8 cellular contexts compared by ENCODE assay signal in genomic region chr11:95088946-95089619, GRCh38. TPM values are rescaled to one million over a fixed set of nuclear protein-coding genes. Genes with fewer than 3 reads are reported as not detected.
A peak's percentile ranks its signal among the peaks of the same experiment; 100 is the strongest.
DNase-seq lines count a peak whose midpoint lies in the region; ATAC-seq and TF ChIP-seq lines count a peak whose summit lies in the region.

No MANE protein-coding gene starts in this region.

- H3K4me3 ChIP-seq in HEK293 (ENCODE audit: low read depth, low read length) (peak overlapping the region; percentile 55), right lobe of liver (peak overlapping the region; percentile 77 to 89 (median 78))

- TF ChIP-seq CTCF in HEK293 (tag by site-specific recombination; IDR thresholded peaks at IDR 0.05) (no peak), right lobe of liver (IDR thresholded peaks at IDR 0.05) (no peak)

- H3K27me3 ChIP-seq in right lobe of liver, result no peaks in the 10 kb centered on the region

- H3K4me1 ChIP-seq in HEK293 (ENCODE audit: control insufficient read depth, insufficient read depth, low read length) (no peaks in the 10 kb centered on the region), right lobe of liver (peaks cover 0 to 6% (median 2%) of the 10 kb centered on the region in 4 donors)

- no peaks in the 10 kb centered on the region for H3K9me3 ChIP-seq in HEK293 (ENCODE audit: control insufficient read depth, insufficient read depth, low read depth, low read length)
- H3K9me3 ChIP-seq in right lobe of liver, result no peaks in the 10 kb centered on the region

- H3K36me3 ChIP-seq in HEK293 (ENCODE audit: control insufficient read depth in 2 of 2, insufficient read depth in 1 of 2, low read length in 2 of 2) (no peaks in the 10 kb centered on the region), right lobe of liver (no peaks in the 10 kb centered on the region)

- peak; percentile 43 for ATAC-seq in GM18505 (IDR thresholded peaks at IDR 0.05; ENCODE audit: unreplicated experiment)
- ATAC-seq in right lobe of liver, result peak in 3 of 4 donors; percentile 48 to 57 (median 54)

- intact Hi-C loops in right lobe of liver (cut with DNase I), result no loop called here

- DNase-seq in NOMO-1 (lab: John Stamatoyannopoulos, UW; ENCODE audit: unreplicated experiment in 2 of 2), result peak; percentile 72 to 73
- peak in 14 of 61 donors; percentile 10 to 92 (median 86) for DNase-seq in caudate nucleus (lab: John Stamatoyannopoulos, UW)
- no peak for DNase-seq in right lobe of liver
- no peak for DNase-seq in 8988T
- DNase-seq in activated gamma-delta T cell (lab: John Stamatoyannopoulos, UW), result no peak

- H3K27ac ChIP-seq in HEK293 (ENCODE audit: extremely low read depth, low read depth, low read length) (peak overlapping the region; percentile 21; the same call in 1 of the 2 replicates), caudate nucleus (ENCODE audit: low read depth, low read length) (peak overlapping the region; percentile 95), right lobe of liver (peak overlapping the region; percentile 76 to 87 (median 81)), temporal lobe (ENCODE audit: low read depth, low read length) (peak overlapping the region; percentile 96)

- CTCF ChIA-PET in HEK293 (lab: Yijun Ruan, JAX), result interaction anchor here (0.6 to 7.3 kb wide), 4 partner anchors 10 to 45 kb away, joined by 3 to 63 read pairs (median 4); partner anchors contain the start of gene SRSF8

- POLR2A ChIA-PET in HEK293 (lab: Yijun Ruan, JAX), result interaction anchor here (2.6 to 3.7 kb wide), 2 partner anchors 19 to 21 kb away, joined by 26 to 28 read pairs; partner anchors contain the start of gene SRSF8

- WGBS in right lobe of liver (ENCODE audit: insufficient coverage, low coverage, low lambda C conversion rate, missing lambda C conversion rate), result 36% methylated on average over 8 of the region's 27 CpGs

- TF ChIP-seq POLR2A in GM18505 (IDR thresholded peaks at IDR 0.05; ENCODE audit: borderline replicate concordance, extremely low read depth, insufficient read depth, insufficient read length), result no peak
- TF ChIP-seq POLR2A in right lobe of liver (IDR thresholded peaks at IDR 0.05), result no peak

TF ChIP-seq in HEK293, 187 proteins besides CTCF, POLR2A, EP300 and RAD21:
- TF ChIP-seq ZNF24 (tag by site-specific recombination; IDR thresholded peaks at IDR 0.05) (no peak), ZIC2 (tag by site-specific recombination; IDR thresholded peaks at IDR 0.05) (0 out of 2 replicates have a peak, but pooled peaks have one; percentile 7), GLIS2 (tag by site-specific recombination; IDR thresholded peaks at IDR 0.05) (no peak), ZNF610 (tag by site-specific recombination; IDR thresholded peaks at IDR 0.05; ENCODE audit: borderline replicate concordance) (no peak), ZNF488 (tag by site-specific recombination; IDR thresholded peaks at IDR 0.05) (no peak), ZXDB (tag by site-specific recombination; IDR thresholded peaks at IDR 0.05) (0 out of 2 replicates have a peak, but pooled peaks have one; percentile 13), ZNF341 (tag by site-specific recombination; IDR thresholded peaks at IDR 0.05; ENCODE audit: low read depth) (0 out of 2 replicates have a peak, but pooled peaks have one; percentile 9), ZNF776 (tag by site-specific recombination; IDR thresholded peaks at IDR 0.05; ENCODE audit: borderline replicate concordance) (no peak), KLF8 (tag by site-specific recombination; IDR thresholded peaks at IDR 0.05) (no peak), GFI1B (tag by site-specific recombination; IDR thresholded peaks at IDR 0.05) (no peak), ZNF558 (tag by site-specific recombination; IDR thresholded peaks at IDR 0.05) (no peak), SCRT2 (tag by site-specific recombination; IDR thresholded peaks at IDR 0.05) (0 out of 2 replicates have a peak, but pooled peaks have one; percentile 44), ZNF639 (tag by site-specific recombination; IDR thresholded peaks at IDR 0.05) (no peak), ZNF549 (tag by site-specific recombination; IDR thresholded peaks at IDR 0.05) (0 out of 2 replicates have a peak, but pooled peaks have one; percentile 55), ZNF555 (tag by site-specific recombination; conservative IDR thresholded peaks at IDR 0.05) (no peak), ZBTB20 (tag by site-specific recombination; IDR thresholded peaks at IDR 0.05) (peak; percentile 61), PRDM4 (tag by site-specific recombination; IDR thresholded peaks at IDR 0.05) (no peak), ZBTB21 (tag by site-specific recombination; IDR thresholded peaks at IDR 0.05) (0 out of 2 replicates have a peak, but pooled peaks have one; percentile 18), ZNF449 (tag by site-specific recombination; IDR thresholded peaks at IDR 0.05) (no peak), GLIS1 (tag by site-specific recombination; IDR thresholded peaks at IDR 0.05) (peak; percentile 33; the same call in 1 of the 2 replicates), SP3 (tag by site-specific recombination; IDR thresholded peaks at IDR 0.05) (peak; percentile 35), ZNF2 (tag by site-specific recombination; IDR thresholded peaks at IDR 0.05) (0 out of 2 replicates have a peak, but pooled peaks have one; percentile 18)

RNA-seq across cellular contexts. Expression of gene ENDOD1, which starts 0.6 kb away (rescaled TPM):
- total RNA-seq in right lobe of liver, result 1 to 10 TPM; 3.8 to 8.0 (median 6.2) TPM
- 17.9 TPM for total RNA-seq in temporal lobe

RNA-seq across cellular contexts. Expression of gene SRSF8, which starts 22.4 kb away (rescaled TPM):
- total RNA-seq in right lobe of liver (10 to 100 TPM; 12.5 to 25.1 (median 19.9) TPM), temporal lobe (20.2 TPM)

RNA-seq across cellular contexts. Expression of gene KDM4F, which starts 39.9 kb away (rescaled TPM):
- total RNA-seq in right lobe of liver (not detected), temporal lobe (not detected)

Comparison
In these comparisons a context has a peak if more than half of its experiments do, and no peak if none do; other contexts are left out.
1. H3K27ac ChIP-seq: peak in every context shown above with its lines; median percentile 96 in temporal lobe; 95 in caudate nucleus; 81 in right lobe of liver; 21 in HEK293.
2. DNase-seq: peak in NOMO-1 (2 of 2); none in right lobe of liver (0 of 3), 8988T (single experiment) and activated gamma-delta T cell (single experiment).